Comparison of ENCODE assay signal across 15 cellular contexts in genomic region chr3:33428812-33429211, GRCh38. TPM values are rescaled to one million over a fixed set of nuclear protein-coding genes. Genes with fewer than 3 reads are reported as not detected.
DNase-seq lines count a peak whose midpoint lies in the region; ATAC-seq and TF ChIP-seq lines count a peak whose summit lies in the region.
"Had no signal": no experiment of that assay in that cellular context is flagged by ENCODE, and none has a peak within 500 bp of the region (broad histone marks: within the 10 kb centered on the region; RNA-seq: fewer than 3 reads in every experiment).

No MANE protein-coding gene starts in this region.

- H3K9me3 ChIP-seq in CD8-positive, alpha-beta memory T cell (ENCODE audit: low read length), result no peaks in the 10 kb centered on the region
- H3K9me3 ChIP-seq: testis had no signal

- H3K27me3 Mint-ChIP-seq in Calu3 (ENCODE audit: unreplicated experiment) (no peaks in the 10 kb centered on the region), nephron progenitor cell (ENCODE audit: low read depth, poor library complexity) (no peaks in the 10 kb centered on the region)
- H3K27me3 Mint-ChIP-seq in activated T-helper 17 cell treated with anti-CD3 and anti-CD28 coated beads, Interleukin-2, amount 50 U/mL, for 72 hours, result no peaks in the 10 kb centered on the region
- no peaks in the 10 kb centered on the region for H3K27me3 Mint-ChIP-seq in CD8-positive, alpha-beta memory T cell
- H3K27me3 Mint-ChIP-seq: activated CD4-positive, alpha-beta memory T cell treated with anti-CD3 and anti-CD28 coated beads for 36 hours had no signal

- H3K27ac Mint-ChIP-seq in Calu3 (ENCODE audit: unreplicated experiment) (peak overlapping the region; percentile 59), nephron progenitor cell (peak overlapping the region; percentile 9)
- peak overlapping the region; percentile 73 for H3K27ac Mint-ChIP-seq in activated T-helper 17 cell treated with anti-CD3 and anti-CD28 coated beads, Interleukin-2, amount 50 U/mL, for 72 hours
- peak overlapping the region in 4 of 8 donors; percentile 12 to 59 (median 43) for H3K27ac Mint-ChIP-seq in CD8-positive, alpha-beta memory T cell

- H3K4me1 Mint-ChIP-seq in Calu3 (ENCODE audit: low read depth, unreplicated experiment), result peaks cover 33% of the 10 kb centered on the region
- H3K4me1 Mint-ChIP-seq in activated T-helper 17 cell treated with anti-CD3 and anti-CD28 coated beads, Interleukin-2, amount 50 U/mL, for 72 hours, result peaks cover 42% of the 10 kb centered on the region
- H3K4me1 Mint-ChIP-seq in nephron progenitor cell, result peaks cover 45% of the 10 kb centered on the region
- H3K4me1 Mint-ChIP-seq in CD8-positive, alpha-beta memory T cell, result peaks cover 60 to 91% (median 84%) of the 10 kb centered on the region in 3 donors

- H3K27ac ChIP-seq in CD8-positive, alpha-beta memory T cell (ENCODE audit: low read depth, low read length), result no peak overlapping the region
- H3K27ac ChIP-seq: testis had no signal

- CTCF ChIA-PET in Calu3 (lab: Charles Lee), result interaction anchor here (1.0 to 1.1 kb wide), 2 partner anchors 9 to 10 kb away, joined by 3 to 5 read pairs; no protein-coding TSS in a partner anchor
- CTCF ChIA-PET in CD8-positive, alpha-beta memory T cell (lab: Charles Lee), result no interaction called here

- ATAC-seq in activated T-helper 17 cell treated with anti-CD3 and anti-CD28 coated beads, Interleukin-2, amount 50 U/mL, for 72 hours (replicated peaks), result no peak

- TF ChIP-seq CTCF in Calu3 (IDR thresholded peaks at IDR 0.05; ENCODE audit: unreplicated experiment) (no peak), nephron progenitor cell (IDR thresholded peaks at IDR 0.05) (no peak)

- intact Hi-C loops in Calu3 (cut with micrococcal nuclease; ENCODE audit: unreplicated experiment), result no loop called here

- H3K4me3 Mint-ChIP-seq in Calu3 (ENCODE audit: low read depth, unreplicated experiment) (peak overlapping the region; percentile 22), nephron progenitor cell (no peak overlapping the region)
- peak overlapping the region; percentile 2 for H3K4me3 Mint-ChIP-seq in activated T-helper 17 cell treated with anti-CD3 and anti-CD28 coated beads, Interleukin-2, amount 50 U/mL, for 72 hours
- H3K4me3 Mint-ChIP-seq in CD8-positive, alpha-beta memory T cell, result no peak overlapping the region
- H3K4me3 Mint-ChIP-seq: activated CD4-positive, alpha-beta memory T cell treated with anti-CD3 and anti-CD28 coated beads for 36 hours had no signal

- no peaks in the 10 kb centered on the region for H3K27me3 ChIP-seq in H7 (ENCODE audit: control insufficient read depth, insufficient read depth, low read length)
- no peaks in the 10 kb centered on the region for H3K27me3 ChIP-seq in CD8-positive, alpha-beta memory T cell (ENCODE audit: insufficient read depth, low read length, poor library complexity, severe bottlenecking)
- H3K27me3 ChIP-seq: testis had no signal

- DNase-seq in CD1c-positive myeloid dendritic cell (ENCODE audit: extremely low spot score) (peak; percentile 47), Calu3 (no peak), nephron progenitor cell (no peak), NAMALWA (ENCODE audit: low spot score) (no peak), H7 (no peak)
- DNase-seq in CD8-positive, alpha-beta memory T cell, result no peak
- DNase-seq: activated CD4-positive, alpha-beta memory T cell treated with anti-CD3 and anti-CD28 coated beads for 36 hours; AML-193; amygdala; hippocampal formation; kidney; NCI-H1436; nucleus accumbens; testis had no signal

- BruUV-seq in Calu3 (replicated peaks; lab: Mats Ljungman, UMichigan), result no TSS peak

- H3K4me1 ChIP-seq in CD8-positive, alpha-beta memory T cell (ENCODE audit: insufficient read depth, low read length), result peaks cover 26% of the 10 kb centered on the region
- H3K4me1 ChIP-seq: testis had no signal

- H3K36me3 Mint-ChIP-seq in Calu3 (ENCODE audit: insufficient read depth, unreplicated experiment), result no peaks in the 10 kb centered on the region
- H3K36me3 Mint-ChIP-seq in activated T-helper 17 cell treated with anti-CD3 and anti-CD28 coated beads, Interleukin-2, amount 50 U/mL, for 72 hours (ENCODE audit: low read depth), result peaks cover 32% of the 10 kb centered on the region
- H3K36me3 Mint-ChIP-seq in nephron progenitor cell (ENCODE audit: low read depth), result peaks cover 21% of the 10 kb centered on the region
- H3K36me3 Mint-ChIP-seq in CD8-positive, alpha-beta memory T cell, result peaks cover 0 to 30% (median 6%) of the 10 kb centered on the region in 3 donors

- no peaks in the 10 kb centered on the region for H3K9me3 Mint-ChIP-seq in Calu3 (ENCODE audit: low read depth, unreplicated experiment)
- H3K9me3 Mint-ChIP-seq in activated T-helper 17 cell treated with anti-CD3 and anti-CD28 coated beads, Interleukin-2, amount 50 U/mL, for 72 hours, result no peaks in the 10 kb centered on the region
- no peaks in the 10 kb centered on the region for H3K9me3 Mint-ChIP-seq in nephron progenitor cell
- no peaks in the 10 kb centered on the region for H3K9me3 Mint-ChIP-seq in CD8-positive, alpha-beta memory T cell
- H3K9me3 Mint-ChIP-seq: activated CD4-positive, alpha-beta memory T cell treated with anti-CD3 and anti-CD28 coated beads for 36 hours had no signal

- no peak overlapping the region for H3K4me3 ChIP-seq in H7 (ENCODE audit: insufficient read depth, low read depth, low read length)
- no peak overlapping the region for H3K4me3 ChIP-seq in CD8-positive, alpha-beta memory T cell (ENCODE audit: low read length)
- H3K4me3 ChIP-seq: testis had no signal

- POLR2A ChIA-PET in CD8-positive, alpha-beta memory T cell (lab: Charles Lee), result interaction anchor here (1.1 kb wide), 1 partner anchor 11 kb away, joined by 4 read pairs; the partner anchor contains the start of gene UBP1

- H3K36me3 ChIP-seq in H7 (replicated peaks; ENCODE audit: control insufficient read depth, insufficient read depth, low read length), result peaks cover 2% of the 10 kb centered on the region; the same call in 1 of the 2 replicates
- peaks cover 13% of the 10 kb centered on the region for H3K36me3 ChIP-seq in CD8-positive, alpha-beta memory T cell (ENCODE audit: insufficient read depth, low read length)

RNA-seq across cellular contexts. Expression of gene UBP1, which starts 11.4 kb away (rescaled TPM):
- total RNA-seq in Calu3 (2022), result 68.3 and 72.4 TPM in 2 replicates
- total RNA-seq in activated T-helper 17 cell treated with anti-CD3 and anti-CD28 coated beads, Interleukin-2, amount 50 U/mL, for 72 hours, result 10 to 100 TPM; 47.7 to 79.3 TPM
- total RNA-seq in H7 (2014; rRNA removed; shearing (Covaris generic)), result 31.8 and 32.4 TPM in 2 replicates
- total RNA-seq in CD8-positive, alpha-beta memory T cell, result 10 to 100 TPM; 70.8 to 79.4 TPM
- 15.9 TPM for polyA plus RNA-seq in CD8-positive, alpha-beta memory T cell

Comparison
In these comparisons a context has a peak if more than half of its experiments do, and no peak if none do; other contexts are left out.
1. H3K4me3 Mint-ChIP-seq: peak in Calu3 (single experiment) and activated T-helper 17 cell treated with anti-CD3 and anti-CD28 coated beads, Interleukin-2, amount 50 U/mL, for 72 hours (single experiment); none in nephron progenitor cell (single experiment) and CD8-positive, alpha-beta memory T cell (0 of 7).